ENCODE assay signal across 11 cellular contexts in the genomic region with DNA sequence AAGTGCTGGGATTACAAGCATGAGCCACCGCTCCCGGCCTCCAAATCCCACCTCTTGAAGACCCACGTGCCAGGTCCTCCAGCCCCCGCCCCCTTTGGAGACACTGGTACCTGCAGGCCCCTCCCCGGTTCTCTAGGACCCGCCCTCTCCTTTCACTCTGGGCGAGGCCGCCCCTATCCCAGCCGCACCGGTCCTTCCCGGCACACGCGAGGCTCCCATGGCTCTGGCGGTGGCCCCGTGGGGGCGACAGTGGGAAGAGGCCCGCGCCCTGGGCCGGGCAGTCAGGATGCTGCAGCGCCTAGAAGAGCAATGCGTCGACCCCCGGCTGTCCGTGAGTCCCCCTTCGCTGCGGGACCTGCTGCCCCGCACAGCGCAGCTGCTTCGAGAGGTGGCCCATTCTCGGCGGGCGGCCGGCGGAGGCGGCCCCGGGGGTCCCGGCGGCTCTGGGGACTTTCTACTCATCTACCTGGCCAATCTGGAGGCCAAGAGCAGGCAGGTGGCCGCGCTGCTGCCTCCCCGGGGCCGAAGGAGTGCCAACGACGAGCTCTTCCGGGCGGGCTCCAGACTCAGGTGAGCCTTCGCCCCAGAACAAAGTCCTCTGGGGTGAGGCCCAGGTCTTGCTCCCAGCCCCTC. TPM values are rescaled to one million over a fixed set of nuclear protein-coding genes. Genes with fewer than 3 reads are reported as not detected.
DNase-seq lines count a peak whose midpoint lies in the region; ATAC-seq and TF ChIP-seq lines count a peak whose summit lies in the region.
"Had no signal": no experiment of that assay in that cellular context is flagged by ENCODE, and none has a peak within 500 bp of the region (broad histone marks: within the 10 kb centered on the region; RNA-seq: fewer than 3 reads in every experiment).

A gene with protein sequence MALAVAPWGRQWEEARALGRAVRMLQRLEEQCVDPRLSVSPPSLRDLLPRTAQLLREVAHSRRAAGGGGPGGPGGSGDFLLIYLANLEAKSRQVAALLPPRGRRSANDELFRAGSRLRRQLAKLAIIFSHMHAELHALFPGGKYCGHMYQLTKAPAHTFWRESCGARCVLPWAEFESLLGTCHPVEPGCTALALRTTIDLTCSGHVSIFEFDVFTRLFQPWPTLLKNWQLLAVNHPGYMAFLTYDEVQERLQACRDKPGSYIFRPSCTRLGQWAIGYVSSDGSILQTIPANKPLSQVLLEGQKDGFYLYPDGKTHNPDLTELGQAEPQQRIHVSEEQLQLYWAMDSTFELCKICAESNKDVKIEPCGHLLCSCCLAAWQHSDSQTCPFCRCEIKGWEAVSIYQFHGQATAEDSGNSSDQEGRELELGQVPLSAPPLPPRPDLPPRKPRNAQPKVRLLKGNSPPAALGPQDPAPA (plus strand): TSS at position 176 of the 633 bp plus-strand sequence. CDS start 42 bp downstream, at position 218.

- no peaks in the 10 kb centered on the region for H3K79me2 ChIP-seq in osteoblast (ENCODE audit: insufficient read depth, low read length)

- ATAC-seq in HG02763 (IDR thresholded peaks at IDR 0.05; ENCODE audit: unreplicated experiment) (no peak), GM18861 (IDR thresholded peaks at IDR 0.05; ENCODE audit: unreplicated experiment) (no peak), HG03432 (IDR thresholded peaks at IDR 0.05; ENCODE audit: unreplicated experiment) (no peak)

- peak within 1 kb of the TSS; percentile 78 for H3K4me3 ChIP-seq in epithelial cell of esophagus (ENCODE audit: low read length)
- H3K4me3 ChIP-seq in osteoblast (ENCODE audit: insufficient read depth, low read length), result peak within 1 kb of the TSS; percentile 30

- H3K27ac ChIP-seq in osteoblast (ENCODE audit: low read depth, low read length), result no peak within 1 kb of the TSS

- H3K9ac ChIP-seq in ES-I3 (ENCODE audit: low read depth, low read length), result peak within 1 kb of the TSS; percentile 62

- no peaks in the 10 kb centered on the region for H3K9me3 ChIP-seq in ES-I3 (ENCODE audit: control insufficient read depth, insufficient read depth, low read length)
- no peaks in the 10 kb centered on the region for H3K9me3 ChIP-seq in osteoblast (ENCODE audit: low read depth, low read length)
- H3K9me3 ChIP-seq: sigmoid colon had no signal

- peak; percentile 1 for TF ChIP-seq CTCF in epithelial cell of esophagus (IDR thresholded peaks at IDR 0.05; ENCODE audit: insufficient read depth, low read depth, low read length, missing control alignments)
- TF ChIP-seq CTCF in osteoblast (IDR thresholded peaks at IDR 0.05; ENCODE audit: extremely low read depth, low read depth, low read length), result no peak

- H3K4me2 ChIP-seq in osteoblast (ENCODE audit: insufficient read depth, low read length), result peak within 1 kb of the TSS; percentile 23

- no peaks in the 10 kb centered on the region for H3K27me3 ChIP-seq in osteoblast (ENCODE audit: insufficient read depth, low read length)

- H3K36me3 ChIP-seq in ES-I3 (ENCODE audit: insufficient read depth, low read length) (no peaks in the 10 kb centered on the region), osteoblast (ENCODE audit: insufficient read depth, low read length) (no peaks in the 10 kb centered on the region)
- H3K36me3 ChIP-seq: sigmoid colon had no signal

- DNase-seq in NCI-H2171 (lab: John Stamatoyannopoulos, UW) (peak; percentile 30), epithelial cell of esophagus (ENCODE audit: low read depth) (peak; percentile 99), osteoblast (ENCODE audit: insufficient read length, low spot score, missing footprints) (peak; percentile 70), NCI-H1105 treated with DMSO at 0.1 percent for 48 hours (lab: John Stamatoyannopoulos, UW) (no peak)
- DNase-seq: GOT3, sigmoid colon had no signal

- peak within 1 kb of the TSS; percentile 29 for H2AFZ ChIP-seq in osteoblast (ENCODE audit: low read length)

- no peaks in the 10 kb centered on the region; the same call in 1 of the 2 replicates for H3K4me1 ChIP-seq in ES-I3 (ENCODE audit: insufficient read depth, low read length)
- peaks cover 14% of the 10 kb centered on the region for H3K4me1 ChIP-seq in osteoblast (ENCODE audit: insufficient read depth, low read length)

- no peaks in the 10 kb centered on the region for H4K20me1 ChIP-seq in osteoblast (ENCODE audit: insufficient read depth, low read length)

RNA-seq across cellular contexts. Expression of the gene that starts here (rescaled TPM):
- not detected in 2 replicates for total RNA-seq in osteoblast
- total RNA-seq: NCI-H460, sigmoid colon had no signal

Comparison
In these comparisons a context has a peak if more than half of its experiments do, and no peak if none do; other contexts are left out.
1. Peak in DNase-seq, H3K4me3 ChIP-seq and H3K4me2 ChIP-seq in osteoblast; RNA of the gene not detected or under 1 TPM.